In the genomic region with DNA sequence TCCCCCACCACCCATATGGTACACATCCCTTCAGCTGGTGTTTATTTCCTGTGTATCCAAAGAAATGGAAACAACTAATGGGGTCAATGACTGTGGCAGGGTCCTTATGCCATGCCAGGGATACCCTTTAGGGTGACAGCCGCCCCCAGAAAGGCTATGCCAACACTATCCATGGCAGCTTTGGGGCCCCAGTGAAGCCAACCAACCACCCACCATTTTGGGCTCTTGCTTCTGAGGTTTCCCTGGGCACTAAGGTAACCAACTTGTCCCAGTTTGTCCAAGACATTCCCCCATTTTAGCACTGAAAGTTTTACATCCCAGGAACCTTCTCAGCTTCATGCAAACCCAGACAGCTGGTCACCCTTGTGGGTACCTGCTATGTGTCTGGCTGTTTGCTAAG, we compare ENCODE assay signal across 10 cellular contexts.
"Had no signal": no experiment of that assay in that cellular context is flagged by ENCODE, and none has a peak within 500 bp of the region (broad histone marks: within the 10 kb centered on the region; RNA-seq: fewer than 3 reads in every experiment).

No MANE protein-coding gene starts in this region.

- H2AFZ ChIP-seq: GM23248, GM23338 had no signal

- ATAC-seq: GM23338, HCT116 had no signal

- H3K36me3 ChIP-seq: HAP-1 had no signal

- H3K4me3 ChIP-seq: GM23248, GM23338, HAP-1 had no signal

- H3K4me2 ChIP-seq: GM23338 had no signal

- H3K9me3 ChIP-seq: HAP-1 had no signal

- H3K27ac ChIP-seq: GM23248 had no signal

- DNase-seq: GM23248, GOT3, H7, H9, HCEC 1CT, HFFc6 had no signal

- FAIRE-seq: H54 had no signal

- H3K9ac ChIP-seq: GM23248 had no signal

- H3K4me1 ChIP-seq: HAP-1 had no signal
